Comparison of ENCODE assay signal across 20 cellular contexts in the genomic region with DNA sequence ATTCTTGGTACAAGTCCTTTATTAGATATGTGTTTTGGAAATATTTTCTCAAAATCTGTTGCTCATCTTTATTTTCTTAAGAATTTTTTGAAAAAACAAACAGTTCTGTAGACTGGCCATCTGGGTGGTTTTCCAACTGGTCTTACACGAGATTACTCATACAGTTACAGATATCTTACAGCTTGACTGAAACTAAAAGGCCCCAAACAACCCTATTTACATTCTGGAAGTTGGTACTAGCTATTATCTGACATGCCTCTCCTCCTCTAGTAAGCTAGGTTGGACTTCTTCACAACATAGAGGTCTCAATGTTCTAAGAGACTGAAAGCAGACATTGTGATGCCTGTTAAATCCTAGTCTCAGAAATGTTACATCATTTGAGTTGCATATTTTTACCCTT. TPM values are rescaled to one million over a fixed set of nuclear protein-coding genes. Genes with fewer than 3 reads are reported as not detected.
DNase-seq lines count a peak whose midpoint lies in the region; ATAC-seq and TF ChIP-seq lines count a peak whose summit lies in the region.
"Had no signal": no experiment of that assay in that cellular context is flagged by ENCODE, and none has a peak within 500 bp of the region (broad histone marks: within the 10 kb centered on the region; RNA-seq: fewer than 3 reads in every experiment).

No MANE protein-coding gene starts in this region.

- TF ChIP-seq CTCF in mammary epithelial cell (conservative IDR thresholded peaks at IDR 0.05 in 1 of 2, IDR thresholded peaks at IDR 0.05 in 1 of 2; ENCODE audit: extremely low read depth in 1 of 2, insufficient read depth in 1 of 2, low read depth in 1 of 2, low read length in 2 of 2) (no peak), breast epithelium (IDR thresholded peaks at IDR 0.05) (no peak), choroid plexus epithelial cell (conservative IDR thresholded peaks at IDR 0.05; ENCODE audit: low read depth, low read length) (no peak), heart right ventricle (IDR thresholded peaks at IDR 0.05) (no peak)

- 0% methylated on average over 1 of the region's 1 CpG for WGBS in mammary epithelial cell (ENCODE audit: low coverage, missing lambda C conversion rate)
- 51 to 58% methylated on average over 1 of the region's 1 CpG for WGBS in heart right ventricle, 2 donors

- no peak for TF ChIP-seq POLR2A in breast epithelium (IDR thresholded peaks at IDR 0.05)

- peak; percentile 45 for ATAC-seq in HG03280 (IDR thresholded peaks at IDR 0.05; ENCODE audit: unreplicated experiment)
- no peak for ATAC-seq in heart right ventricle
- ATAC-seq: GM12878, Right ventricle myocardium inferior had no signal

- DNase-seq in mammary epithelial cell (no peak), breast epithelium (ENCODE audit: low spot score in 2 of 2) (no peak), choroid plexus epithelial cell (ENCODE audit: low read depth) (peak; percentile 66), NCI-H1694 treated with DMSO at 0.1 percent for 48 hours (lab: John Stamatoyannopoulos, UW) (no peak), NCI-H345 treated with DMSO at 0.1 percent for 48 hours (lab: John Stamatoyannopoulos, UW; ENCODE audit: unreplicated experiment) (no peak), occipital lobe (lab: John Stamatoyannopoulos, UW) (no peak), heart right ventricle (no peak)
- DNase-seq: 8988T; Caco-2; CD4-positive, alpha-beta memory T cell; DMS 273 treated with DMSO at 0.1 percent for 48 hours; DMS79 treated with DMSO at 0.1 percent for 48 hours; IMR-90; NCI-H187; NCI-H446 treated with DMSO at 0.1 percent for 48 hours; NCI-H526 treated with DMSO at 0.1 percent for 48 hours had no signal

- intact Hi-C loops in mammary epithelial cell (cut with micrococcal nuclease) (no loop called here), breast epithelium (cut with DNase I; ENCODE audit: low total_unique reads) (no loop called here), heart right ventricle (cut with DNase I) (no loop called here)

- no peak overlapping the region for H3K9ac ChIP-seq in mammary epithelial cell (ENCODE audit: insufficient read depth, low read length)
- H3K9ac ChIP-seq: BLaER1 treated with 17β-estradiol and CSF1 and Interleukin-3, amounts not matched to agents 10 nM and 100 nM had no signal

- CTCF ChIA-PET in mammary epithelial cell (lab: Charles Lee; ENCODE audit: low non-redundant PET) = no interaction called here

- H3K9me3 ChIP-seq in mammary epithelial cell (replicated peaks; ENCODE audit: insufficient read depth, low read length) = no peaks in the 10 kb centered on the region
- H3K9me3 ChIP-seq in breast epithelium = no peaks in the 10 kb centered on the region
- peaks cover 0 to 16% (median 5%) of the 10 kb centered on the region in 11 donors for H3K9me3 ChIP-seq in heart right ventricle
- H3K9me3 ChIP-seq: Caco-2 had no signal

- H3K4me1 ChIP-seq in mammary epithelial cell (ENCODE audit: insufficient read depth, low read length) (no peaks in the 10 kb centered on the region), breast epithelium (no peaks in the 10 kb centered on the region), heart right ventricle (no peaks in the 10 kb centered on the region)
- H3K4me1 ChIP-seq: Caco-2 had no signal

- H3K27ac ChIP-seq in mammary epithelial cell (ENCODE audit: insufficient read depth, low read depth, low read length) = no peak overlapping the region
- no peak overlapping the region for H3K27ac ChIP-seq in breast epithelium
- H3K27ac ChIP-seq in heart right ventricle = no peak overlapping the region
- H3K27ac ChIP-seq: BLaER1 treated with 17β-estradiol and CSF1 and Interleukin-3, amounts not matched to agents 10 nM and 100 nM had no signal

- no peaks in the 10 kb centered on the region for H3K36me3 ChIP-seq in mammary epithelial cell (ENCODE audit: insufficient read depth, low read length)
- no peaks in the 10 kb centered on the region for H3K36me3 ChIP-seq in breast epithelium
- H3K36me3 ChIP-seq in heart right ventricle = no peaks in the 10 kb centered on the region
- H3K36me3 ChIP-seq: BLaER1 treated with 17β-estradiol and CSF1 and Interleukin-3, amounts not matched to agents 10 nM and 100 nM had no signal

- H4K20me1 ChIP-seq in mammary epithelial cell (ENCODE audit: insufficient read depth, low read length) = no peaks in the 10 kb centered on the region
- H4K20me1 ChIP-seq: BLaER1 treated with 17β-estradiol and CSF1 and Interleukin-3, amounts not matched to agents 10 nM and 100 nM had no signal

- no peaks in the 10 kb centered on the region for H3K79me2 ChIP-seq in mammary epithelial cell (ENCODE audit: insufficient read depth, low read length)

- peak overlapping the region; percentile 15 for H2AFZ ChIP-seq in mammary epithelial cell (ENCODE audit: low read depth, low read length)

- BruUV-seq in mammary epithelial cell (replicated peaks; lab: Mats Ljungman, UMichigan) = no TSS peak

- in situ Hi-C loops in mammary epithelial cell (cut with MboI; ENCODE audit: low sequenced_read_pairs in 2 of 2) = no loop called here

- H3K27me3 ChIP-seq in mammary epithelial cell (ENCODE audit: insufficient read depth, low read length) (no peaks in the 10 kb centered on the region), breast epithelium (no peaks in the 10 kb centered on the region), heart right ventricle (no peaks in the 10 kb centered on the region)
- H3K27me3 ChIP-seq: BLaER1 treated with 17β-estradiol and CSF1 and Interleukin-3, amounts not matched to agents 10 nM and 100 nM had no signal

- dilution Hi-C loops in mammary epithelial cell (cut with HindIII; ENCODE audit: low sequenced_read_pairs) = no loop called here

- H3K4me3 ChIP-seq in mammary epithelial cell (replicated peaks in 1 of 3; ENCODE audit: insufficient read depth in 1 of 3, low read depth in 2 of 3, low read length in 3 of 3) (no peak overlapping the region), breast epithelium (no peak overlapping the region), choroid plexus epithelial cell (ENCODE audit: low read depth, low read length) (no peak overlapping the region), heart right ventricle (no peak overlapping the region)
- H3K4me3 ChIP-seq: BLaER1 treated with 17β-estradiol and CSF1 and Interleukin-3, amounts not matched to agents 10 nM and 100 nM; GM12878 had no signal

- no peak overlapping the region for H3K4me2 ChIP-seq in mammary epithelial cell (ENCODE audit: insufficient read depth, low read depth, low read length)
- H3K4me2 ChIP-seq: BLaER1 treated with 17β-estradiol and CSF1 and Interleukin-3, amounts not matched to agents 10 nM and 100 nM had no signal

RNA-seq across cellular contexts. Expression of a gene that starts 52.0 kb away (rescaled TPM):
- 1 to 10 TPM; 7.2 to 7.7 TPM for total RNA-seq in mammary epithelial cell
- polyA plus RNA-seq in mammary epithelial cell = 2.7 TPM
- 1.9 TPM for polyA minus RNA-seq in mammary epithelial cell
- 10 to 100 TPM; 32.0 to 54.1 (median 34.2) TPM for total RNA-seq in breast epithelium
- 48.8 TPM for total RNA-seq in occipital lobe
- total RNA-seq in heart right ventricle = 10 to 100 TPM; 11.0 to 17.2 (median 15.4) TPM
- 10 to 100 TPM; 16.2 to 16.3 TPM for polyA plus RNA-seq in heart right ventricle
